In the genomic region with DNA sequence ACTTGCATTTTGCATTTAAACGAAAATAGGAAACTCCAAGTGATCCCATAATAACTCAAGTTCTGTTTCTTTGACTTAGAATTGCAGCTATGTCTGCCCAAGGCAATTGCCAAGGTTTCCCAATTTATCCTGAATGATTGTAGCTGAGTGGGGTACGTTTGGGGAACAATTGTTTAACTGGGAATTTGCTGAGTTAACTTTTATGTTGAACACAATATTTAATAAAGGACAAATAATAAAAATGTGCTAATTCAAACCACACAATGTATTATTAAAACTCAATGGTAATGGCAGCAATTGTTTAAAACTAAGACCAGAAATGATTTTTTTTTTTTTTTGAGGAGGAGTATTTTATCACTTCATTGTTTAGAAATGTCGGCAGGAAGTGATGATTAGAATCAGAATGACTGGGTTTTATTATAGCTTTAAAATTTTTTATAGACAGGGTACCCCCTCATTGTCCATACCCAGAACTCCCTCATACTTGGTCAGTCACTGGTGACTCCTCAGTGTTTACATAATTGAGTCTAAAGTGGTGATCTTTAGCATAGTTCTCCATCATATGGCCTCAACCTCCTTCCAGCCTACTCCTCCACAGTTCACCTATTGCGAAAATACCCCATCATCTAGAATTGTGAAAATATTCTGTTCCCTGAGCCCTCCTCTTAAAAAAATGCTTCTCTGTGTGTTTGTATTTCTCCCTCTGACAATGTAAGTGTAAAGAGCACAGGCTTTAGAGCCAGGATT, we compare ENCODE assay signal across 11 cellular contexts.
DNase-seq lines count a peak whose midpoint lies in the region; ATAC-seq, FAIRE-seq and TF ChIP-seq lines count a peak whose summit lies in the region.
"Had no signal": no experiment of that assay in that cellular context is flagged by ENCODE, and none has a peak within 500 bp of the region (broad histone marks: within the 10 kb centered on the region; RNA-seq: fewer than 3 reads in every experiment).

No MANE protein-coding gene starts in this region.

- peak overlapping the region; percentile 72 for H3K4me2 ChIP-seq in astrocyte (ENCODE audit: low read length)
- no peak overlapping the region for H3K4me2 ChIP-seq in H9 (ENCODE audit: insufficient read depth, insufficient read length, low read length)
- H3K4me2 ChIP-seq: KMS-11 had no signal

- H3K9ac ChIP-seq in astrocyte (ENCODE audit: low read length) (peak overlapping the region; percentile 32), muscle layer of colon (ENCODE audit: low read length) (no peak overlapping the region), H9 (ENCODE audit: extremely low read depth, insufficient read length, low read length) (no peak overlapping the region)
- H3K9ac ChIP-seq: KMS-11 had no signal

- H3K4me1 ChIP-seq in astrocyte (ENCODE audit: insufficient read depth, low read length) (peaks cover 31% of the 10 kb centered on the region), muscle layer of colon (ENCODE audit: insufficient read depth, low read length) (peaks cover 24% of the 10 kb centered on the region), H9 (ENCODE audit: insufficient read depth, low read length) (no peaks in the 10 kb centered on the region; the same call in 1 of the 2 replicates)

- H2AFZ ChIP-seq in astrocyte (ENCODE audit: low read depth, low read length) (no peak overlapping the region), H9 (ENCODE audit: low read length) (no peak overlapping the region)

- H3K27me3 ChIP-seq in astrocyte (ENCODE audit: insufficient read depth, low read length) (no peaks in the 10 kb centered on the region), muscle layer of colon (ENCODE audit: control insufficient read depth in 1 of 2, insufficient read depth in 2 of 2, low read length in 2 of 2) (no peaks in the 10 kb centered on the region), H9 (ENCODE audit: insufficient read depth, low read length) (no peaks in the 10 kb centered on the region)

- H4K91ac ChIP-seq in H9 (ENCODE audit: insufficient read length, low read depth, low read length): no peak overlapping the region

- H4K20me1 ChIP-seq in astrocyte (ENCODE audit: insufficient read depth, low read length): no peaks in the 10 kb centered on the region
- no peaks in the 10 kb centered on the region for H4K20me1 ChIP-seq in H9 (ENCODE audit: control insufficient read depth, insufficient read depth, insufficient read length)

- peaks cover 45% of the 10 kb centered on the region for H3K4me1 Mint-ChIP-seq in stimulated activated naive CD8-positive, alpha-beta T cell treated with anti-CD3 and anti-CD28 coated beads, Interleukin-15, Interleukin-2, amounts not matched to agents 100 ng/mL and 50 ng/mL, for 24 hours (ENCODE audit: low read depth)
- peaks cover 32% of the 10 kb centered on the region for H3K4me1 Mint-ChIP-seq in stimulated activated naive CD8-positive, alpha-beta T cell treated with anti-CD3 and anti-CD28 coated beads, Interleukin-15, amount 100 ng/mL, for 72 hours
- H3K4me1 Mint-ChIP-seq in astrocyte (ENCODE audit: low read depth, unreplicated experiment): peaks cover 39% of the 10 kb centered on the region
- peaks cover 11 to 14% of the 10 kb centered on the region in 2 experiments for H3K4me1 Mint-ChIP-seq in H9

- H3K27ac ChIP-seq in astrocyte (ENCODE audit: low read depth, low read length) (peak overlapping the region; percentile 87), muscle layer of colon (ENCODE audit: low read depth, low read length) (peak overlapping the region; percentile 73), H9 (ENCODE audit: insufficient read length, low read depth, low read length) (no peak overlapping the region), substantia nigra (ENCODE audit: low read depth, low read length, poor library complexity, severe bottlenecking) (no peak overlapping the region)
- H3K27ac ChIP-seq: KMS-11 had no signal

- H4K8ac ChIP-seq in H9 (replicated peaks; ENCODE audit: insufficient read length, low read depth, low read length): no peak overlapping the region

- no peaks in the 10 kb centered on the region for H3K27me3 Mint-ChIP-seq in stimulated activated naive CD8-positive, alpha-beta T cell treated with anti-CD3 and anti-CD28 coated beads, Interleukin-15, Interleukin-2, amounts not matched to agents 100 ng/mL and 50 ng/mL, for 24 hours
- H3K27me3 Mint-ChIP-seq in stimulated activated naive CD8-positive, alpha-beta T cell treated with anti-CD3 and anti-CD28 coated beads, Interleukin-15, amount 100 ng/mL, for 72 hours: no peaks in the 10 kb centered on the region
- H3K27me3 Mint-ChIP-seq in astrocyte (ENCODE audit: low read depth, unreplicated experiment): no peaks in the 10 kb centered on the region
- H3K27me3 Mint-ChIP-seq in H9 (ENCODE audit: low read depth): no peaks in the 10 kb centered on the region
- H3K27me3 Mint-ChIP-seq: CD4-positive, alpha-beta T cell had no signal

- H3K23me2 ChIP-seq in H9 (ENCODE audit: insufficient read length, low read depth, low read length, poor library complexity, severe bottlenecking): no peaks in the 10 kb centered on the region

- no peak overlapping the region for H3K4me3 Mint-ChIP-seq in stimulated activated naive CD8-positive, alpha-beta T cell treated with anti-CD3 and anti-CD28 coated beads, Interleukin-15, Interleukin-2, amounts not matched to agents 100 ng/mL and 50 ng/mL, for 24 hours
- no peak overlapping the region for H3K4me3 Mint-ChIP-seq in stimulated activated naive CD8-positive, alpha-beta T cell treated with anti-CD3 and anti-CD28 coated beads, Interleukin-15, amount 100 ng/mL, for 72 hours
- H3K4me3 Mint-ChIP-seq in astrocyte (ENCODE audit: unreplicated experiment) (no peak overlapping the region), H9 (no peak overlapping the region)
- H3K4me3 Mint-ChIP-seq: CD4-positive, alpha-beta T cell; neural crest cell had no signal

- no peaks in the 10 kb centered on the region for H3K36me3 Mint-ChIP-seq in stimulated activated naive CD8-positive, alpha-beta T cell treated with anti-CD3 and anti-CD28 coated beads, Interleukin-15, Interleukin-2, amounts not matched to agents 100 ng/mL and 50 ng/mL, for 24 hours (ENCODE audit: low read depth)
- H3K36me3 Mint-ChIP-seq in astrocyte (ENCODE audit: low read depth, unreplicated experiment) (no peaks in the 10 kb centered on the region), H9 (ENCODE audit: insufficient read depth in 1 of 3, low read depth in 3 of 3) (no peaks in the 10 kb centered on the region)

- H2BK12ac ChIP-seq in H9 (ENCODE audit: insufficient read length, low read depth, low read length): no peak overlapping the region

- no peak overlapping the region for H3K23ac ChIP-seq in H9 (ENCODE audit: insufficient read length, low read depth, low read length)

- no peak overlapping the region for H2AK5ac ChIP-seq in H9 (ENCODE audit: insufficient read length, low read length)

- H3K79me2 ChIP-seq in astrocyte (ENCODE audit: insufficient read depth, low read length) (no peaks in the 10 kb centered on the region), H9 (ENCODE audit: insufficient read depth, low read length) (no peaks in the 10 kb centered on the region)

- no peaks in the 10 kb centered on the region for H3K36me3 ChIP-seq in astrocyte (ENCODE audit: insufficient read depth, low read length)
- no peaks in the 10 kb centered on the region for H3K36me3 ChIP-seq in muscle layer of colon (ENCODE audit: insufficient read depth, low read length)

- DNase-seq in stimulated activated naive CD8-positive, alpha-beta T cell treated with anti-CD3 and anti-CD28 coated beads, Interleukin-15, amount 100 ng/mL, for 72 hours: no peak
- no peak for DNase-seq in astrocyte (ENCODE audit: low read depth)
- no peak for DNase-seq in H9
- DNase-seq in AG08396 (ENCODE audit: low spot score): no peak
- DNase-seq in substantia nigra (lab: John Stamatoyannopoulos, UW): no peak
- DNase-seq: CD4-positive, alpha-beta T cell had no signal

- H3K9me3 Mint-ChIP-seq in stimulated activated naive CD8-positive, alpha-beta T cell treated with anti-CD3 and anti-CD28 coated beads, Interleukin-15, Interleukin-2, amounts not matched to agents 100 ng/mL and 50 ng/mL, for 24 hours: peaks cover 3% of the 10 kb centered on the region
- peaks cover 0 to 5% of the 10 kb centered on the region in 2 donors for H3K9me3 Mint-ChIP-seq in stimulated activated naive CD8-positive, alpha-beta T cell treated with anti-CD3 and anti-CD28 coated beads, Interleukin-15, amount 100 ng/mL, for 72 hours
- H3K9me3 Mint-ChIP-seq in astrocyte (ENCODE audit: unreplicated experiment) (no peaks in the 10 kb centered on the region), H9 (no peaks in the 10 kb centered on the region)
- H3K9me3 Mint-ChIP-seq: CD4-positive, alpha-beta T cell; neural crest cell had no signal

- H2BK5ac ChIP-seq in H9 (ENCODE audit: insufficient read length, low read length): no peak overlapping the region

- no peak overlapping the region for H3K56ac ChIP-seq in H9 (ENCODE audit: insufficient read length, low read depth, low read length)

- H3K27ac Mint-ChIP-seq in stimulated activated naive CD8-positive, alpha-beta T cell treated with anti-CD3 and anti-CD28 coated beads, Interleukin-15, Interleukin-2, amounts not matched to agents 100 ng/mL and 50 ng/mL, for 24 hours: peak overlapping the region; percentile 77
- H3K27ac Mint-ChIP-seq in stimulated activated naive CD8-positive, alpha-beta T cell treated with anti-CD3 and anti-CD28 coated beads, Interleukin-15, amount 100 ng/mL, for 72 hours: no peak overlapping the region
- H3K27ac Mint-ChIP-seq in astrocyte (ENCODE audit: unreplicated experiment): peak overlapping the region; percentile 83
- H3K27ac Mint-ChIP-seq in H9: no peak overlapping the region
- H3K27ac Mint-ChIP-seq: CD4-positive, alpha-beta T cell had no signal

- H3K18ac ChIP-seq in H9 (ENCODE audit: insufficient read length, low read depth, low read length): no peak overlapping the region

- no peak overlapping the region for H3T11ph ChIP-seq in H9 (ENCODE audit: low read length)

- no peak overlapping the region for H2BK20ac ChIP-seq in H9 (ENCODE audit: low read depth, low read length, poor library complexity, severe bottlenecking)

- no peak overlapping the region for H3K4ac ChIP-seq in H9 (ENCODE audit: low read depth, low read length)

- no peak for FAIRE-seq in astrocyte (lab: Jason Lieb, UNC)

- H2BK120ac ChIP-seq in H9 (ENCODE audit: low read depth, low read length, poor library complexity, severe bottlenecking): no peak overlapping the region

- no peaks in the 10 kb centered on the region for H3K79me1 ChIP-seq in H9 (ENCODE audit: insufficient read depth, low read depth, low read length, poor library complexity, severe bottlenecking)

- no CpG with 5 or more reads among the region's 4 CpGs for WGBS in H9 (ENCODE audit: extremely low coverage, insufficient read length, low lambda C conversion rate)

- H3K9me3 ChIP-seq in astrocyte (ENCODE audit: insufficient read depth, low read depth, low read length): no peaks in the 10 kb centered on the region
- no peaks in the 10 kb centered on the region for H3K9me3 ChIP-seq in muscle layer of colon (ENCODE audit: low read length)
- no peaks in the 10 kb centered on the region for H3K9me3 ChIP-seq in H9 (ENCODE audit: control insufficient read depth, low read depth, low read length)

- TF ChIP-seq CTCF in astrocyte (IDR thresholded peaks at IDR 0.05; ENCODE audit: insufficient read depth, low read depth, low read length): no peak
- no peak for TF ChIP-seq CTCF in H9 (conservative IDR thresholded peaks at IDR 0.05)

- H3K4me3 ChIP-seq in astrocyte (ENCODE audit: insufficient read depth, low read depth, low read length) (no peak overlapping the region), muscle layer of colon (ENCODE audit: low read depth in 1 of 2, low read length in 2 of 2) (no peak overlapping the region)

- no peak for ATAC-seq in stimulated activated naive CD8-positive, alpha-beta T cell treated with anti-CD3 and anti-CD28 coated beads, Interleukin-15, amount 100 ng/mL, for 72 hours
- no peak for ATAC-seq in HG02588 (IDR thresholded peaks at IDR 0.05; ENCODE audit: unreplicated experiment)

- H4K5ac ChIP-seq in H9 (ENCODE audit: insufficient read length, low read depth, low read length): no peak overlapping the region

- no peak overlapping the region for H2BK15ac ChIP-seq in H9 (ENCODE audit: low read depth, low read length)

- H3K14ac ChIP-seq in H9 (ENCODE audit: insufficient read depth, low read length): no peak overlapping the region

Comparison
In these comparisons a context has a peak if more than half of its experiments do, and no peak if none do; other contexts are left out.
1. H3K27ac Mint-ChIP-seq: peak in stimulated activated naive CD8-positive, alpha-beta T cell treated with anti-CD3 and anti-CD28 coated beads, Interleukin-15, Interleukin-2, amounts not matched to agents 100 ng/mL and 50 ng/mL, for 24 hours (single experiment) and astrocyte (single experiment); none in stimulated activated naive CD8-positive, alpha-beta T cell treated with anti-CD3 and anti-CD28 coated beads, Interleukin-15, amount 100 ng/mL, for 72 hours (0 of 2) and H9 (0 of 3).
2. H3K27ac ChIP-seq: peak in astrocyte (single experiment) and muscle layer of colon (single experiment); none in H9 (single experiment) and substantia nigra (single experiment).